8 cellular contexts compared by ENCODE assay signal in the genomic region with DNA sequence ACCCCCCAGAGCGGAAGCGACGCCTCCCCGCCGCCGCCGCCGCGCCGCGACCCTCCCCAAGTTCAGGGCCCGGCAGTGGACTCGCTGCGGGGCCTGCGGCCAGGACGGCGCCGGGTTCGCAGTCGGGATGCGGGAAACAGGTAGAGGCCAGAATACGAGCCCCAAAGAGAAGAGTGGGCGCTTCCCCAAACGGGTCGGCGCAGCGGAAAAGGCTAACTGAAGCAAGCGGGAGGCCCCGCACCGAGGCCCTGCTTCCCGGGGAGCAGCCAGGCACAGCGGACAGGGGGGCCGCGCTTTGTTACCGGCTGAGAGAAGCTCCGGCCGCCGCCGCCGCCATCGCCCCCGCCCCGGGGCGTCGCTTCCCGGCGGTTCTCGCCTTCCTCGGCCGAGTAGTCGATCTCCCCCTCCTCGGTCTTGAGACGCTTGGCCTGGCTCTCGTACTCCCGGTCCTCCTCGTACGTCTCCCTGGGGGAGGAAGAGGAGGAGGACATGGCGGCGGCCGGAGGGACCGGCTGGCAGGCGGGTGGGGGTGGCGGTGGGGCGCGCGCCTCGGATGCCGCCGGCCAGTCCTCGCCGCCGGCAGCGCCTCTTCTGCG. TPM values are rescaled to one million over a fixed set of nuclear protein-coding genes. Genes with fewer than 3 reads are reported as not detected.
DNase-seq lines count a peak whose midpoint lies in the region; ATAC-seq and TF ChIP-seq lines count a peak whose summit lies in the region.

No MANE protein-coding gene starts in this region.

- H3K27me3 Mint-ChIP-seq in activated CD8-positive, alpha-beta memory T cell treated with anti-CD3 and anti-CD28 coated beads, Interleukin-2, amount 10 ng/mL, durations not matched to agents 7 days and 5 days, result no peaks in the 10 kb centered on the region
- H3K27me3 Mint-ChIP-seq in endothelial cell (ENCODE audit: unreplicated experiment), result peaks cover 8% of the 10 kb centered on the region

- no peaks in the 10 kb centered on the region for H3K9me3 Mint-ChIP-seq in activated CD8-positive, alpha-beta memory T cell treated with anti-CD3 and anti-CD28 coated beads, Interleukin-2, amount 10 ng/mL, durations not matched to agents 7 days and 5 days (ENCODE audit: low read depth)
- no peaks in the 10 kb centered on the region for H3K9me3 Mint-ChIP-seq in endothelial cell (ENCODE audit: unreplicated experiment)

- peaks cover 45% of the 10 kb centered on the region for H3K4me1 Mint-ChIP-seq in activated CD8-positive, alpha-beta memory T cell treated with anti-CD3 and anti-CD28 coated beads, Interleukin-2, amount 10 ng/mL, durations not matched to agents 7 days and 5 days
- H3K4me1 Mint-ChIP-seq in endothelial cell (ENCODE audit: unreplicated experiment), result peaks cover 39% of the 10 kb centered on the region

- peak overlapping the region; percentile 90 for H3K4me3 ChIP-seq in BJ (ENCODE audit: low read depth, low read length)
- H3K4me3 ChIP-seq in muscle layer of colon (ENCODE audit: low read depth in 1 of 2, low read length in 2 of 2), result peak overlapping the region; percentile 68 to 90
- peak overlapping the region; percentile 87 for H3K4me3 ChIP-seq in suprapubic skin

- H3K27me3 ChIP-seq in BJ (ENCODE audit: control insufficient read depth, insufficient read depth, low read length) (no peaks in the 10 kb centered on the region), muscle layer of colon (ENCODE audit: control insufficient read depth in 1 of 2, insufficient read depth in 2 of 2, low read length in 2 of 2) (no peaks in the 10 kb centered on the region), suprapubic skin (no peaks in the 10 kb centered on the region)

- TF ChIP-seq CTCF in BJ (IDR thresholded peaks at IDR 0.05; ENCODE audit: insufficient read depth, low read depth, low read length) (no peak), endothelial cell (IDR thresholded peaks at IDR 0.05; ENCODE audit: unreplicated experiment) (no peak), suprapubic skin (IDR thresholded peaks at IDR 0.05) (no peak)

- POLR2A ChIA-PET in BJ (lab: Charles Lee), result no interaction called here

- H3K36me3 ChIP-seq in BJ (ENCODE audit: control insufficient read depth, insufficient read depth, low read length) (no peaks in the 10 kb centered on the region), muscle layer of colon (ENCODE audit: insufficient read depth, low read length) (no peaks in the 10 kb centered on the region), suprapubic skin (no peaks in the 10 kb centered on the region)

- H3K9me3 ChIP-seq in muscle layer of colon (ENCODE audit: low read length), result no peaks in the 10 kb centered on the region
- H3K9me3 ChIP-seq in suprapubic skin, result no peaks in the 10 kb centered on the region

- in situ Hi-C loops in KBM-7 (cut with MboI; ENCODE audit: low pct_unique_long_range_greater_than_20kb, low sequenced_read_pairs), result no loop called here

- TF ChIP-seq POLR2A in suprapubic skin (IDR thresholded peaks at IDR 0.05), result no peak

- WGBS in suprapubic skin, result no CpG with 5 or more reads among the region's 74 CpGs

- CTCF ChIA-PET in BJ (lab: Yijun Ruan, JAX), result interaction anchor here (1.0 to 1.9 kb wide), 12 partner anchors 13 to 124 kb away, joined by 3 to 12 read pairs (median 4); no protein-coding TSS in a partner anchor
- CTCF ChIA-PET in activated CD8-positive, alpha-beta memory T cell treated with anti-CD3 and anti-CD28 coated beads, Interleukin-2, amount 10 ng/mL, durations not matched to agents 7 days and 5 days (lab: Charles Lee), result interaction anchor here (0.7 to 12.6 kb wide), 25 partner anchors 12 to 149 kb away, joined by 3 to 166 read pairs (median 6); a partner anchor contains a TSS

- H3K36me3 Mint-ChIP-seq in activated CD8-positive, alpha-beta memory T cell treated with anti-CD3 and anti-CD28 coated beads, Interleukin-2, amount 10 ng/mL, durations not matched to agents 7 days and 5 days, result peaks cover 23% of the 10 kb centered on the region
- peaks cover 7% of the 10 kb centered on the region for H3K36me3 Mint-ChIP-seq in endothelial cell (ENCODE audit: low read depth, unreplicated experiment)

- peaks cover 32% of the 10 kb centered on the region for H3K4me1 ChIP-seq in muscle layer of colon (ENCODE audit: insufficient read depth, low read length)
- peaks cover 54% of the 10 kb centered on the region for H3K4me1 ChIP-seq in suprapubic skin

- peak overlapping the region; percentile 90 for H3K27ac Mint-ChIP-seq in activated CD8-positive, alpha-beta memory T cell treated with anti-CD3 and anti-CD28 coated beads, Interleukin-2, amount 10 ng/mL, durations not matched to agents 7 days and 5 days
- peak overlapping the region; percentile 92 for H3K27ac Mint-ChIP-seq in endothelial cell (ENCODE audit: unreplicated experiment)

- no peak for TF ChIP-seq EP300 in suprapubic skin (IDR thresholded peaks at IDR 0.05)

- DNase-seq in BJ (ENCODE audit: low read depth), result no peak
- DNase-seq in KBM-7, result peak; percentile 45
- DNase-seq in activated CD8-positive, alpha-beta memory T cell treated with anti-CD3 and anti-CD28 coated beads, Interleukin-2, amount 10 ng/mL, durations not matched to agents 7 days and 5 days, result peak; percentile 63
- peak; percentile 57 for DNase-seq in endothelial cell (ENCODE audit: low spot score)
- DNase-seq in suprapubic skin (ENCODE audit: low spot score in 2 of 2), result peak; percentile 72 to 88
- DNase-seq in HPDE6-E6E7 (ENCODE audit: extremely low spot score), result no peak

- H3K4me3 Mint-ChIP-seq in activated CD8-positive, alpha-beta memory T cell treated with anti-CD3 and anti-CD28 coated beads, Interleukin-2, amount 10 ng/mL, durations not matched to agents 7 days and 5 days, result peak overlapping the region; percentile 99
- H3K4me3 Mint-ChIP-seq in endothelial cell (ENCODE audit: unreplicated experiment), result peak overlapping the region; percentile 96

- H3K27ac ChIP-seq in muscle layer of colon (ENCODE audit: low read depth, low read length), result peak overlapping the region; percentile 98
- peak overlapping the region; percentile 94 for H3K27ac ChIP-seq in suprapubic skin

- peak overlapping the region; percentile 71 for H3K9ac ChIP-seq in muscle layer of colon (ENCODE audit: low read length)

- peak; percentile 4 for ATAC-seq in GM21423 (IDR thresholded peaks at IDR 0.05; ENCODE audit: unreplicated experiment)
- ATAC-seq in activated CD8-positive, alpha-beta memory T cell treated with anti-CD3 and anti-CD28 coated beads, Interleukin-2, amount 10 ng/mL, durations not matched to agents 7 days and 5 days, result peak; percentile 16

RNA-seq across cellular contexts. Expression of a gene that starts 0.5 kb away (rescaled TPM):
- polyA plus RNA-seq in BJ (2011; rRNA removed), result 26.6 and 49.7 TPM in 2 replicates
- 20.3 and 21.0 TPM in 2 replicates for polyA minus RNA-seq in BJ (2011; rRNA and poly(A)+ RNA removed)
- total RNA-seq in activated CD8-positive, alpha-beta memory T cell treated with anti-CD3 and anti-CD28 coated beads, Interleukin-2, amount 10 ng/mL, durations not matched to agents 7 days and 5 days, result 100 to 1,000 TPM in 1 of 2 experiments, 10 to 100 TPM in 1; 88.8 to 106 TPM
- 57.1 TPM for total RNA-seq in endothelial cell (ENCODE audit: unreplicated experiment)
- total RNA-seq in suprapubic skin, result 10 to 100 TPM; 13.1 to 54.6 (median 23.4) TPM

Comparison
In these comparisons a context has a peak if more than half of its experiments do, and no peak if none do; other contexts are left out.
1. DNase-seq: peak in KBM-7 (single experiment), activated CD8-positive, alpha-beta memory T cell treated with anti-CD3 and anti-CD28 coated beads, Interleukin-2, amount 10 ng/mL, durations not matched to agents 7 days and 5 days (single experiment), endothelial cell (single experiment) and suprapubic skin (2 of 2); none in BJ (single experiment) and HPDE6-E6E7 (single experiment).
2. Peak in every context shown above with its lines, with median percentiles within 50 percentile points of each other: H3K4me3 ChIP-seq.